In the genomic region with DNA sequence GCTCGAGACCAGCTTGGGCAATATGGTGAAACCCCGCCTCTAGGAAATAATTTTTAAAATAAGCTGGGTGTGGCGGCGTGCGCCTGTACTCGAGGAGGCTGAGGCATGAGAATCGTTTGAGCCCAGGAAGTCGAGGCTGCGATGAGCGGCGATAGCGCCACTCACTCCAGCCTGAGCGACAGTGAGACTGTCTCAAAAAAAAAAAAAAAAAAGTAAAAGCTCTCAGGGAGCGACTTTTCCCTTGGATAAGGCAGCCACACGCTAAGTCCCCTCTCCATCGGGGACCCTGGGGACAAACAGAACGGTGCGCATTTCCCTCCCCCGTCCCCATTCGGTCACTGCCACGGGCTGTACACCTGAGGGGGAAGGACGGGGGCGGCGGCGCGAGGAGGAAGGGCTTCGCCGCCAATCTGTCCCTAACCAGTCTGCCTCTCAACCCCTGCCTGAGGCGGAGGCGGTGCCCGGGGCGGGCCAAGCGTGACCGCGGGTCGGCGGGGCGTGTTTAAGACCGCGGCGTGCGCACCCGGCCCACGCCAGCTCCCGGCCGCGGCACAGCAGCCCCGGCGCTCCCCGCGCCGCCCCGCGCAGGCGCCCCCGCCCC, we compare ENCODE assay signal across 1 cellular context.
TF ChIP-seq lines count a peak whose summit lies in the region.

A gene (plus strand): TSS at position 531 of the 601 bp plus-strand sequence. CDS start 107 bp downstream, outside the sequence.

TF ChIP-seq in K562, 482 proteins besides CTCF, POLR2A, EP300 and RAD21 (continued from another document and continues in another):
- TF ChIP-seq, protein P1, sequence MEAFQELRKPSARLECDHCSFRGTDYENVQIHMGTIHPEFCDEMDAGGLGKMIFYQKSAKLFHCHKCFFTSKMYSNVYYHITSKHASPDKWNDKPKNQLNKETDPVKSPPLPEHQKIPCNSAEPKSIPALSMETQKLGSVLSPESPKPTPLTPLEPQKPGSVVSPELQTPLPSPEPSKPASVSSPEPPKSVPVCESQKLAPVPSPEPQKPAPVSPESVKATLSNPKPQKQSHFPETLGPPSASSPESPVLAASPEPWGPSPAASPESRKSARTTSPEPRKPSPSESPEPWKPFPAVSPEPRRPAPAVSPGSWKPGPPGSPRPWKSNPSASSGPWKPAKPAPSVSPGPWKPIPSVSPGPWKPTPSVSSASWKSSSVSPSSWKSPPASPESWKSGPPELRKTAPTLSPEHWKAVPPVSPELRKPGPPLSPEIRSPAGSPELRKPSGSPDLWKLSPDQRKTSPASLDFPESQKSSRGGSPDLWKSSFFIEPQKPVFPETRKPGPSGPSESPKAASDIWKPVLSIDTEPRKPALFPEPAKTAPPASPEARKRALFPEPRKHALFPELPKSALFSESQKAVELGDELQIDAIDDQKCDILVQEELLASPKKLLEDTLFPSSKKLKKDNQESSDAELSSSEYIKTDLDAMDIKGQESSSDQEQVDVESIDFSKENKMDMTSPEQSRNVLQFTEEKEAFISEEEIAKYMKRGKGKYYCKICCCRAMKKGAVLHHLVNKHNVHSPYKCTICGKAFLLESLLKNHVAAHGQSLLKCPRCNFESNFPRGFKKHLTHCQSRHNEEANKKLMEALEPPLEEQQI (IDR thresholded peaks at IDR 0.05), result no peak
- TF ChIP-seq KLF16 (IDR thresholded peaks at IDR 0.05), result no peak
- TF ChIP-seq, protein P2, sequence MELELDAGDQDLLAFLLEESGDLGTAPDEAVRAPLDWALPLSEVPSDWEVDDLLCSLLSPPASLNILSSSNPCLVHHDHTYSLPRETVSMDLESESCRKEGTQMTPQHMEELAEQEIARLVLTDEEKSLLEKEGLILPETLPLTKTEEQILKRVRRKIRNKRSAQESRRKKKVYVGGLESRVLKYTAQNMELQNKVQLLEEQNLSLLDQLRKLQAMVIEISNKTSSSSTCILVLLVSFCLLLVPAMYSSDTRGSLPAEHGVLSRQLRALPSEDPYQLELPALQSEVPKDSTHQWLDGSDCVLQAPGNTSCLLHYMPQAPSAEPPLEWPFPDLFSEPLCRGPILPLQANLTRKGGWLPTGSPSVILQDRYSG (tag; conservative IDR thresholded peaks at IDR 0.05; ENCODE audit: low read depth), result no peak
- TF ChIP-seq TAF7 (tag; IDR thresholded peaks at IDR 0.05), result no peak
- TF ChIP-seq, protein P3, sequence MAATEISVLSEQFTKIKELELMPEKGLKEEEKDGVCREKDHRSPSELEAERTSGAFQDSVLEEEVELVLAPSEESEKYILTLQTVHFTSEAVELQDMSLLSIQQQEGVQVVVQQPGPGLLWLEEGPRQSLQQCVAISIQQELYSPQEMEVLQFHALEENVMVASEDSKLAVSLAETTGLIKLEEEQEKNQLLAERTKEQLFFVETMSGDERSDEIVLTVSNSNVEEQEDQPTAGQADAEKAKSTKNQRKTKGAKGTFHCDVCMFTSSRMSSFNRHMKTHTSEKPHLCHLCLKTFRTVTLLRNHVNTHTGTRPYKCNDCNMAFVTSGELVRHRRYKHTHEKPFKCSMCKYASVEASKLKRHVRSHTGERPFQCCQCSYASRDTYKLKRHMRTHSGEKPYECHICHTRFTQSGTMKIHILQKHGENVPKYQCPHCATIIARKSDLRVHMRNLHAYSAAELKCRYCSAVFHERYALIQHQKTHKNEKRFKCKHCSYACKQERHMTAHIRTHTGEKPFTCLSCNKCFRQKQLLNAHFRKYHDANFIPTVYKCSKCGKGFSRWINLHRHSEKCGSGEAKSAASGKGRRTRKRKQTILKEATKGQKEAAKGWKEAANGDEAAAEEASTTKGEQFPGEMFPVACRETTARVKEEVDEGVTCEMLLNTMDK (IDR thresholded peaks at IDR 0.05; ENCODE audit: borderline replicate concordance, insufficient read depth, low read depth, low read length, poor library complexity, severe bottlenecking), result no peak
- TF ChIP-seq, protein P4, sequence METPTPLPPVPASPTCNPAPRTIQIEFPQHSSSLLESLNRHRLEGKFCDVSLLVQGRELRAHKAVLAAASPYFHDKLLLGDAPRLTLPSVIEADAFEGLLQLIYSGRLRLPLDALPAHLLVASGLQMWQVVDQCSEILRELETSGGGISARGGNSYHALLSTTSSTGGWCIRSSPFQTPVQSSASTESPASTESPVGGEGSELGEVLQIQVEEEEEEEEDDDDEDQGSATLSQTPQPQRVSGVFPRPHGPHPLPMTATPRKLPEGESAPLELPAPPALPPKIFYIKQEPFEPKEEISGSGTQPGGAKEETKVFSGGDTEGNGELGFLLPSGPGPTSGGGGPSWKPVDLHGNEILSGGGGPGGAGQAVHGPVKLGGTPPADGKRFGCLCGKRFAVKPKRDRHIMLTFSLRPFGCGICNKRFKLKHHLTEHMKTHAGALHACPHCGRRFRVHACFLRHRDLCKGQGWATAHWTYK (CRISPR knock-in tag; IDR thresholded peaks at IDR 0.05), result no peak; the same call in 1 of the 2 replicates
- TF ChIP-seq FOXA3 (CRISPR knock-in tag; conservative IDR thresholded peaks at IDR 0.05 in 1 of 2, IDR thresholded peaks at IDR 0.05 in 1 of 2), result no peak
- no peak for TF ChIP-seq HNRNPUL1 (IDR thresholded peaks at IDR 0.05; ENCODE audit: low read length)
- peak; percentile 7; the same call in 1 of the 2 replicates for TF ChIP-seq ZNF263 (CRISPR knock-in tag; IDR thresholded peaks at IDR 0.05; ENCODE audit: borderline replicate concordance)
- no peak for TF ChIP-seq BACH1 (tag; IDR thresholded peaks at IDR 0.05)
- TF ChIP-seq RBFOX2 (IDR thresholded peaks at IDR 0.05; ENCODE audit: low read depth, low read length), result peak; percentile 81
- TF ChIP-seq JUND (IDR thresholded peaks at IDR 0.05; ENCODE audit: borderline replicate concordance, low read depth, low read length), result no peak
- no peak; the same call in 2 of the 3 replicates for TF ChIP-seq JUND (tag; IDR thresholded peaks at IDR 0.05; ENCODE audit: borderline replicate concordance, low read depth, low read length)
- peak; percentile 78 for TF ChIP-seq CCNT2 (IDR thresholded peaks at IDR 0.05; ENCODE audit: borderline replicate concordance, extremely low read depth, insufficient read length, low read depth, low read length)
- TF ChIP-seq, protein P5, sequence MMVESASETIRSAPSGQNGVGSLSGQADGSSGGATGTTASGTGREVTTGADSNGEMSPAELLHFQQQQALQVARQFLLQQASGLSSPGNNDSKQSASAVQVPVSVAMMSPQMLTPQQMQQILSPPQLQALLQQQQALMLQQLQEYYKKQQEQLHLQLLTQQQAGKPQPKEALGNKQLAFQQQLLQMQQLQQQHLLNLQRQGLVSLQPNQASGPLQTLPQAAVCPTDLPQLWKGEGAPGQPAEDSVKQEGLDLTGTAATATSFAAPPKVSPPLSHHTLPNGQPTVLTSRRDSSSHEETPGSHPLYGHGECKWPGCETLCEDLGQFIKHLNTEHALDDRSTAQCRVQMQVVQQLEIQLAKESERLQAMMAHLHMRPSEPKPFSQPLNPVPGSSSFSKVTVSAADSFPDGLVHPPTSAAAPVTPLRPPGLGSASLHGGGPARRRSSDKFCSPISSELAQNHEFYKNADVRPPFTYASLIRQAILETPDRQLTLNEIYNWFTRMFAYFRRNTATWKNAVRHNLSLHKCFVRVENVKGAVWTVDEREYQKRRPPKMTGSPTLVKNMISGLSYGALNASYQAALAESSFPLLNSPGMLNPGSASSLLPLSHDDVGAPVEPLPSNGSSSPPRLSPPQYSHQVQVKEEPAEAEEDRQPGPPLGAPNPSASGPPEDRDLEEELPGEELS (CRISPR knock-in tag; IDR thresholded peaks at IDR 0.05; ENCODE audit: borderline replicate concordance), result no peak
- TF ChIP-seq ZNF586 (CRISPR knock-in tag; conservative IDR thresholded peaks at IDR 0.05), result no peak
- peak; percentile 24 for TF ChIP-seq ZFP36 (IDR thresholded peaks at IDR 0.05; ENCODE audit: low read depth, low read length, partially characterized antibody)
- TF ChIP-seq, protein P6, sequence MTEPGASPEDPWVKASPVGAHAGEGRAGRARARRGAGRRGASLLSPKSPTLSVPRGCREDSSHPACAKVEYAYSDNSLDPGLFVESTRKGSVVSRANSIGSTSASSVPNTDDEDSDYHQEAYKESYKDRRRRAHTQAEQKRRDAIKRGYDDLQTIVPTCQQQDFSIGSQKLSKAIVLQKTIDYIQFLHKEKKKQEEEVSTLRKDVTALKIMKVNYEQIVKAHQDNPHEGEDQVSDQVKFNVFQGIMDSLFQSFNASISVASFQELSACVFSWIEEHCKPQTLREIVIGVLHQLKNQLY (CRISPR knock-in tag; conservative IDR thresholded peaks at IDR 0.05), result no peak
- TF ChIP-seq, protein P7, sequence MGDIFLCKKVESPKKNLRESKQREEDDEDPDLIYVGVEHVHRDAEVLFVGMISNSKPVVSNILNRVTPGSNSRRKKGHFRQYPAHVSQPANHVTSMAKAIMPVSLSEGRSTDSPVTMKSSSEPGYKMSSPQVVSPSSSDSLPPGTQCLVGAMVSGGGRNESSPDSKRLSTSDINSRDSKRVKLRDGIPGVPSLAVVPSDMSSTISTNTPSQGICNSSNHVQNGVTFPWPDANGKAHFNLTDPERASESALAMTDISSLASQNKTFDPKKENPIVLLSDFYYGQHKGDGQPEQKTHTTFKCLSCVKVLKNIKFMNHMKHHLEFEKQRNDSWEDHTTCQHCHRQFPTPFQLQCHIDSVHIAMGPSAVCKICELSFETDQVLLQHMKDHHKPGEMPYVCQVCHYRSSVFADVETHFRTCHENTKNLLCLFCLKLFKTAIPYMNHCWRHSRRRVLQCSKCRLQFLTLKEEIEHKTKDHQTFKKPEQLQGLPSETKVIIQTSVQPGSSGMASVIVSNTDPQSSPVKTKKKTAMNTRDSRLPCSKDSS (IDR thresholded peaks at IDR 0.05; ENCODE audit: low read depth, partially characterized antibody), result no peak
- TF ChIP-seq MBD2 (IDR thresholded peaks at IDR 0.05; ENCODE audit: borderline replicate concordance, low read depth), result peak; percentile 19; the same call in 1 of the 2 replicates
- TF ChIP-seq MYNN (IDR thresholded peaks at IDR 0.05), result no peak
- TF ChIP-seq MYNN (CRISPR knock-in tag; IDR thresholded peaks at IDR 0.05), result no peak
- peak; percentile 40 to 51; a peak in 2 of 4 replicates for TF ChIP-seq KDM1A (IDR thresholded peaks at IDR 0.05)
- TF ChIP-seq, protein P8, sequence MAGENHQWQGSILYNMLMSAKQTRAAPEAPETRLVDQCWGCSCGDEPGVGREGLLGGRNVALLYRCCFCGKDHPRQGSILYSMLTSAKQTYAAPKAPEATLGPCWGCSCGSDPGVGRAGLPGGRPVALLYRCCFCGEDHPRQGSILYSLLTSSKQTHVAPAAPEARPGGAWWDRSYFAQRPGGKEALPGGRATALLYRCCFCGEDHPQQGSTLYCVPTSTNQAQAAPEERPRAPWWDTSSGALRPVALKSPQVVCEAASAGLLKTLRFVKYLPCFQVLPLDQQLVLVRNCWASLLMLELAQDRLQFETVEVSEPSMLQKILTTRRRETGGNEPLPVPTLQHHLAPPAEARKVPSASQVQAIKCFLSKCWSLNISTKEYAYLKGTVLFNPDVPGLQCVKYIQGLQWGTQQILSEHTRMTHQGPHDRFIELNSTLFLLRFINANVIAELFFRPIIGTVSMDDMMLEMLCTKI (IDR thresholded peaks at IDR 0.05; ENCODE audit: partially characterized antibody), result no peak
- no peak for TF ChIP-seq BCL6 (CRISPR knock-in tag; IDR thresholded peaks at IDR 0.05)
- TF ChIP-seq RCOR1 (IDR thresholded peaks at IDR 0.05; ENCODE audit: borderline replicate concordance in 1 of 2, low read depth in 2 of 2, low read length in 2 of 2), result peak in 1 of 2 experiments; percentile 54; a peak in 1 of 4 replicates
- TF ChIP-seq DACH1 (IDR thresholded peaks at IDR 0.05; ENCODE audit: partially characterized antibody), result no peak
- TF ChIP-seq ZC3H4 (CRISPR knock-in tag; IDR thresholded peaks at IDR 0.05; ENCODE audit: borderline replicate concordance), result no peak
- no peak for TF ChIP-seq ZNF668 (CRISPR knock-in tag; IDR thresholded peaks at IDR 0.05)
- no peak for TF ChIP-seq RHOXF2B (CRISPR knock-in tag; conservative IDR thresholded peaks at IDR 0.05)
- TF ChIP-seq MIER1 (IDR thresholded peaks at IDR 0.05; ENCODE audit: low read depth), result no peak
- TF ChIP-seq CEBPG (CRISPR knock-in tag; IDR thresholded peaks at IDR 0.05), result no peak
- TF ChIP-seq CEBPG (tag; conservative IDR thresholded peaks at IDR 0.05 in 1 of 2, IDR thresholded peaks at IDR 0.05 in 1 of 2), result 0 out of 4 replicates have a peak, but pooled peaks of 1 of the 2 experiments have one; percentile 6
- TF ChIP-seq, protein P9, sequence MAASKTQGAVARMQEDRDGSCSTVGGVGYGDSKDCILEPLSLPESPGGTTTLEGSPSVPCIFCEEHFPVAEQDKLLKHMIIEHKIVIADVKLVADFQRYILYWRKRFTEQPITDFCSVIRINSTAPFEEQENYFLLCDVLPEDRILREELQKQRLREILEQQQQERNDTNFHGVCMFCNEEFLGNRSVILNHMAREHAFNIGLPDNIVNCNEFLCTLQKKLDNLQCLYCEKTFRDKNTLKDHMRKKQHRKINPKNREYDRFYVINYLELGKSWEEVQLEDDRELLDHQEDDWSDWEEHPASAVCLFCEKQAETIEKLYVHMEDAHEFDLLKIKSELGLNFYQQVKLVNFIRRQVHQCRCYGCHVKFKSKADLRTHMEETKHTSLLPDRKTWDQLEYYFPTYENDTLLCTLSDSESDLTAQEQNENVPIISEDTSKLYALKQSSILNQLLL (CRISPR knock-in tag; IDR thresholded peaks at IDR 0.05; ENCODE audit: borderline replicate concordance), result no peak
- no peak for TF ChIP-seq SIX5 (IDR thresholded peaks at IDR 0.05; ENCODE audit: borderline replicate concordance in 1 of 2, insufficient read depth in 1 of 2, low read depth in 1 of 2, low read length in 2 of 2)
- TF ChIP-seq MYC (IDR thresholded peaks at IDR 0.05; ENCODE audit: low read depth, low read length), result peak; percentile 60
- 0 out of 2 replicates have a peak, but pooled peaks have one; percentile 47 for TF ChIP-seq MYC (CRISPR knock-in tag; IDR thresholded peaks at IDR 0.05; ENCODE audit: borderline replicate concordance, low read depth)
- peak; percentile 75 for TF ChIP-seq ZEB2 (IDR thresholded peaks at IDR 0.05)
- no peak for TF ChIP-seq TAF15 (IDR thresholded peaks at IDR 0.05; ENCODE audit: low read depth, low read length)
- TF ChIP-seq, protein P10, sequence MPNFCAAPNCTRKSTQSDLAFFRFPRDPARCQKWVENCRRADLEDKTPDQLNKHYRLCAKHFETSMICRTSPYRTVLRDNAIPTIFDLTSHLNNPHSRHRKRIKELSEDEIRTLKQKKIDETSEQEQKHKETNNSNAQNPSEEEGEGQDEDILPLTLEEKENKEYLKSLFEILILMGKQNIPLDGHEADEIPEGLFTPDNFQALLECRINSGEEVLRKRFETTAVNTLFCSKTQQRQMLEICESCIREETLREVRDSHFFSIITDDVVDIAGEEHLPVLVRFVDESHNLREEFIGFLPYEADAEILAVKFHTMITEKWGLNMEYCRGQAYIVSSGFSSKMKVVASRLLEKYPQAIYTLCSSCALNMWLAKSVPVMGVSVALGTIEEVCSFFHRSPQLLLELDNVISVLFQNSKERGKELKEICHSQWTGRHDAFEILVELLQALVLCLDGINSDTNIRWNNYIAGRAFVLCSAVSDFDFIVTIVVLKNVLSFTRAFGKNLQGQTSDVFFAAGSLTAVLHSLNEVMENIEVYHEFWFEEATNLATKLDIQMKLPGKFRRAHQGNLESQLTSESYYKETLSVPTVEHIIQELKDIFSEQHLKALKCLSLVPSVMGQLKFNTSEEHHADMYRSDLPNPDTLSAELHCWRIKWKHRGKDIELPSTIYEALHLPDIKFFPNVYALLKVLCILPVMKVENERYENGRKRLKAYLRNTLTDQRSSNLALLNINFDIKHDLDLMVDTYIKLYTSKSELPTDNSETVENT (CRISPR knock-in tag; IDR thresholded peaks at IDR 0.05), result peak; percentile 39; the same call in 1 of the 2 replicates
- TF ChIP-seq DMBX1 (CRISPR knock-in tag; IDR thresholded peaks at IDR 0.05; ENCODE audit: borderline replicate concordance), result peak; percentile 50; the same call in 1 of the 2 replicates
- no peak for TF ChIP-seq ZC3H11A (IDR thresholded peaks at IDR 0.05; ENCODE audit: low read depth, low read length)
- no peak for TF ChIP-seq ZNF232 (CRISPR knock-in tag; IDR thresholded peaks at IDR 0.05)
- no peak; the same call in 1 of the 2 replicates for TF ChIP-seq ZNF766 (CRISPR knock-in tag; conservative IDR thresholded peaks at IDR 0.05)
